8 cellular contexts compared by ENCODE assay signal in genomic region chr9:132268725-132269352, GRCh38.
DNase-seq lines count a peak whose midpoint lies in the region; ATAC-seq, FAIRE-seq and TF ChIP-seq lines count a peak whose summit lies in the region.

No MANE protein-coding gene starts in this region.

- TF ChIP-seq CTCF in LNCaP clone FGC (IDR thresholded peaks at IDR 0.05; ENCODE audit: control insufficient read depth, extremely low read depth, insufficient read depth) (peak; percentile 76), foreskin keratinocyte (conservative IDR thresholded peaks at IDR 0.05) (peak; percentile 51)

- H3K27me3 ChIP-seq in foreskin keratinocyte = no peaks in the 10 kb centered on the region

- DNase-seq in DMS153 (lab: John Stamatoyannopoulos, UW) (peak; percentile 62), LNCaP clone FGC (ENCODE audit: low read depth) (no peak), SHP77 (lab: John Stamatoyannopoulos, UW) (peak; percentile 41 to 64), foreskin keratinocyte (no peak), pons (ENCODE audit: low spot score) (peak; percentile 69), urothelium cell line (ENCODE audit: low spot score) (peak; percentile 59), cerebellar nuclear complex (lab: John Stamatoyannopoulos, UW) (no peak)
- DNase-seq in activated effector memory CD4-positive, alpha-beta T cell treated with anti-CD3 and anti-CD28 coated beads, Interleukin-2, amount 50 U/mL, for 16 hours = peak; percentile 89

- H3K4me1 ChIP-seq in foreskin keratinocyte = no peaks in the 10 kb centered on the region

- no peak overlapping the region for H3K27ac ChIP-seq in foreskin keratinocyte

- FAIRE-seq in urothelium cell line (lab: Jason Lieb, UNC) = no peak

- H3K4me3 ChIP-seq in LNCaP clone FGC (ENCODE audit: low read depth, low read length) = no peak overlapping the region

- no peak for ATAC-seq in foreskin keratinocyte

Comparison
In these comparisons a context has a peak if more than half of its experiments do, and no peak if none do; other contexts are left out.
1. DNase-seq: peak in DMS153 (single experiment), SHP77 (2 of 2), activated effector memory CD4-positive, alpha-beta T cell treated with anti-CD3 and anti-CD28 coated beads, Interleukin-2, amount 50 U/mL, for 16 hours (single experiment), pons (single experiment) and urothelium cell line (single experiment); none in LNCaP clone FGC (single experiment), foreskin keratinocyte (0 of 2) and cerebellar nuclear complex (0 of 2).